In the genomic region with DNA sequence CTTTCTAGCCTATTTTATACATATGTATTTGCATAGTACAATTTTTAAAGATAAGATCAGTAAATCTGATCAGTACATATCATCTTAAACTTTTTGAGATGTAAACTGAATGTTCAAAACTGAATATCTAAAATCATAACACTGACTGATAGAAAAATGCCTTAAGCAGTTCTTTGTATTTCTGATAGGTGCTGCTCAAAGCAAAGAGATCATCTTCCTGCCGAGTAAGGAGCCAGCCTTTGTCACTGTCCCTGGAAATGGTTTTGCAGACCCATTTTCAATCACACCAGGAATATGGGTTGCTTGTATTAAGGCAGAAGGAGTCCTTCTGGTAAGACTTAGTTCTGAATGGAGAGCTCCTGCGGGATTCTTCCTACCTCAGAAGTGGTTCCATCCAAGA, we compare ENCODE assay signal across 1 cellular context.
TF ChIP-seq lines count a peak whose summit lies in the region.

No MANE protein-coding gene starts in this region.

TF ChIP-seq in IMR-90, 13 proteins besides CTCF, POLR2A, EP300 and RAD21:
- TF ChIP-seq RFX5 (IDR thresholded peaks at IDR 0.05; ENCODE audit: low read depth, low read length) (no peak), USF2 (IDR thresholded peaks at IDR 0.05; ENCODE audit: low read depth, low read length) (no peak), CEBPB (IDR thresholded peaks at IDR 0.05; ENCODE audit: low read depth, low read length) (no peak), MAFK (IDR thresholded peaks at IDR 0.05; ENCODE audit: low read depth, low read length) (no peak)
TF ChIP-seq in IMR-90: peak in this region for 0.
